8 cellular contexts compared by ENCODE assay signal in genomic region chr1:28437924-28438699, GRCh38.
DNase-seq lines count a peak whose midpoint lies in the region; ATAC-seq and TF ChIP-seq lines count a peak whose summit lies in the region.

No MANE protein-coding gene starts in this region.

- peak overlapping the region; percentile 19 to 55 (median 33) for H3K4me3 ChIP-seq in breast epithelium
- peak overlapping the region; percentile 11 to 26 (median 17) for H3K4me3 ChIP-seq in skin epidermis

- ATAC-seq in HG03097 (IDR thresholded peaks at IDR 0.05; ENCODE audit: low FRiP score, unreplicated experiment) (no peak), GM18517 (IDR thresholded peaks at IDR 0.05; ENCODE audit: unreplicated experiment) (no peak)

- H3K4me1 ChIP-seq in breast epithelium: peaks cover 0 to 9% of the 10 kb centered on the region in 2 donors

- H3K27me3 ChIP-seq in breast epithelium: no peaks in the 10 kb centered on the region

- no peaks in the 10 kb centered on the region for H3K9me3 ChIP-seq in breast epithelium

- no peaks in the 10 kb centered on the region for H3K36me3 ChIP-seq in breast epithelium

- DNase-seq in AG20443 (ENCODE audit: low spot score) (peak; percentile 92), NCI-H460 (ENCODE audit: extremely low read depth, low read depth) (peak; percentile 88), breast epithelium (ENCODE audit: low spot score in 2 of 2) (peak; percentile 83 to 93), islet precursor cell (peak; percentile 97)

- intact Hi-C loops in breast epithelium (cut with DNase I; ENCODE audit: low total_unique reads): no loop called here

- TF ChIP-seq POLR2A in GM19099 (IDR thresholded peaks at IDR 0.05; ENCODE audit: extremely low read depth, insufficient read length, low read depth): peak; percentile 42
- peak; percentile 48 for TF ChIP-seq POLR2A in breast epithelium (IDR thresholded peaks at IDR 0.05)

- no peak for TF ChIP-seq CTCF in breast epithelium (IDR thresholded peaks at IDR 0.05)

- H3K27ac ChIP-seq in breast epithelium: peak overlapping the region; percentile 82 to 90
- peak overlapping the region in 19 of 21 experiments; percentile 37 to 79 (median 71) for H3K27ac ChIP-seq in skin epidermis
